25 cellular contexts compared by ENCODE assay signal in genomic region chr11:87819141-87819540, GRCh38.
DNase-seq lines count a peak whose midpoint lies in the region; ATAC-seq and TF ChIP-seq lines count a peak whose summit lies in the region.
"Had no signal": no experiment of that assay in that cellular context is flagged by ENCODE, and none has a peak within 500 bp of the region (broad histone marks: within the 10 kb centered on the region; RNA-seq: fewer than 3 reads in every experiment).

No MANE protein-coding gene starts in this region.

- no peak overlapping the region for H3K4me3 Mint-ChIP-seq in MCF 10A (ENCODE audit: unreplicated experiment)
- H3K4me3 Mint-ChIP-seq: effector memory CD8-positive, alpha-beta T cell; T-cell had no signal

- intact Hi-C loops in MCF 10A (cut with micrococcal nuclease) (no loop called here), mammary epithelial cell (cut with micrococcal nuclease) (no loop called here), mucosa of descending colon (cut with DNase I, micrococcal nuclease) (no loop called here), left lung (cut with DNase I) (no loop called here)

- TF ChIP-seq CTCF in MCF 10A (IDR thresholded peaks at IDR 0.05; ENCODE audit: unreplicated experiment) (no peak), mammary epithelial cell (conservative IDR thresholded peaks at IDR 0.05 in 1 of 2, IDR thresholded peaks at IDR 0.05 in 1 of 2; ENCODE audit: extremely low read depth in 1 of 2, insufficient read depth in 1 of 2, low read depth in 1 of 2, low read length in 2 of 2) (no peak), mucosa of descending colon (IDR thresholded peaks at IDR 0.05) (no peak), left lung (IDR thresholded peaks at IDR 0.05) (no peak)

- H3K27me3 ChIP-seq in mammary epithelial cell (ENCODE audit: insufficient read depth, low read length) (no peaks in the 10 kb centered on the region), left lung (no peaks in the 10 kb centered on the region)
- H3K27me3 ChIP-seq: MG63, neutrophil, spleen, vagina had no signal

- POLR2A ChIA-PET in MCF 10A (lab: Yijun Ruan, JAX), result no interaction called here

- no peaks in the 10 kb centered on the region for H3K79me2 ChIP-seq in mammary epithelial cell (ENCODE audit: insufficient read depth, low read length)

- no peaks in the 10 kb centered on the region for H3K36me3 Mint-ChIP-seq in MCF 10A (ENCODE audit: insufficient read depth, unreplicated experiment)
- H3K36me3 Mint-ChIP-seq: T-cell had no signal

- ATAC-seq in mucosa of descending colon (no peak), left lung (no peak)
- ATAC-seq: effector memory CD8-positive, alpha-beta T cell; Right ventricle myocardium inferior; T-cell had no signal

- no peaks in the 10 kb centered on the region for H3K9me3 Mint-ChIP-seq in MCF 10A (ENCODE audit: unreplicated experiment)
- H3K9me3 Mint-ChIP-seq: effector memory CD8-positive, alpha-beta T cell had no signal

- H3K36me3 ChIP-seq in mammary epithelial cell (ENCODE audit: insufficient read depth, low read length), result no peaks in the 10 kb centered on the region
- no peaks in the 10 kb centered on the region for H3K36me3 ChIP-seq in mucosa of descending colon (ENCODE audit: low read depth)
- no peaks in the 10 kb centered on the region for H3K36me3 ChIP-seq in left lung
- H3K36me3 ChIP-seq: left ventricle myocardium inferior, MG63, neutrophil, spleen, vagina had no signal

- H3K27me3 Mint-ChIP-seq in MCF 10A (ENCODE audit: insufficient read depth, unreplicated experiment), result no peaks in the 10 kb centered on the region
- H3K27me3 Mint-ChIP-seq: effector memory CD8-positive, alpha-beta T cell; T-cell had no signal

- H3K9me3 ChIP-seq in mammary epithelial cell (replicated peaks; ENCODE audit: insufficient read depth, low read length) (no peaks in the 10 kb centered on the region), mucosa of descending colon (no peaks in the 10 kb centered on the region), left lung (no peaks in the 10 kb centered on the region)
- H3K9me3 ChIP-seq: left ventricle myocardium inferior, MG63, neutrophil, spleen, vagina had no signal

- DNase-seq in MCF 10A (ENCODE audit: unreplicated experiment), result peak; percentile 1
- no peak for DNase-seq in mammary epithelial cell
- peak; percentile 48 for DNase-seq in NCI-H1694 treated with DMSO at 0.1 percent for 48 hours (lab: John Stamatoyannopoulos, UW)
- peak; percentile 77 for DNase-seq in superior temporal gyrus (ENCODE audit: extremely low spot score)
- DNase-seq in OCI-M2 (lab: John Stamatoyannopoulos, UW; ENCODE audit: unreplicated experiment), result no peak
- DNase-seq in mucosa of descending colon, result no peak
- DNase-seq in left lung, result no peak
- DNase-seq: activated CD4-positive, alpha-beta T cell treated with anti-CD3 and anti-CD28 coated beads, Interleukin-2, amount 50 U/mL, for 48 hours; activated gamma-delta T cell treated with Interleukin-2 at 50 U/mL for 16 hours; activated T-cell treated with anti-CD3 and anti-CD28 coated beads for 4 hours; effector memory CD8-positive, alpha-beta T cell; GF-D8; IMR-90; left ventricle myocardium inferior; MG63; NCI-H146; NCI-H446; spleen; stimulated activated CD8-positive, alpha-beta memory T cell treated with anti-CD3 and anti-CD28 coated beads, Interleukin-4, amount 100 ng/mL, for 48 hours; T-cell had no signal

- BruUV-seq in MCF 10A (replicated peaks; lab: Mats Ljungman, UMichigan) (no TSS peak), mammary epithelial cell (replicated peaks; lab: Mats Ljungman, UMichigan) (no TSS peak)

- no peak overlapping the region for H3K9ac ChIP-seq in mammary epithelial cell (ENCODE audit: insufficient read depth, low read length)

- H3K4me2 ChIP-seq in mammary epithelial cell (ENCODE audit: insufficient read depth, low read depth, low read length), result no peak overlapping the region

- WGBS in mammary epithelial cell (ENCODE audit: low coverage, missing lambda C conversion rate), result 7% methylated on average over 1 of the region's 1 CpG

- H3K4me3 ChIP-seq in mammary epithelial cell (replicated peaks in 1 of 3; ENCODE audit: insufficient read depth in 1 of 3, low read depth in 2 of 3, low read length in 3 of 3) (no peak overlapping the region), mucosa of descending colon (no peak overlapping the region), left lung (no peak overlapping the region)
- H3K4me3 ChIP-seq: left ventricle myocardium inferior, MG63, spleen, vagina had no signal

- H3K4me1 ChIP-seq in mammary epithelial cell (ENCODE audit: insufficient read depth, low read length), result no peaks in the 10 kb centered on the region
- H3K4me1 ChIP-seq in mucosa of descending colon (ENCODE audit: low read depth), result no peaks in the 10 kb centered on the region
- no peaks in the 10 kb centered on the region for H3K4me1 ChIP-seq in left lung
- H3K4me1 ChIP-seq: left ventricle myocardium inferior, spleen, vagina had no signal

- in situ Hi-C loops in mammary epithelial cell (cut with MboI; ENCODE audit: low sequenced_read_pairs in 2 of 2), result no loop called here

- no peaks in the 10 kb centered on the region for H4K20me1 ChIP-seq in mammary epithelial cell (ENCODE audit: insufficient read depth, low read length)

- H3K27ac ChIP-seq in mammary epithelial cell (ENCODE audit: insufficient read depth, low read depth, low read length), result no peak overlapping the region
- H3K27ac ChIP-seq in cingulate gyrus (ENCODE audit: low read depth, low read length), result peak overlapping the region; percentile 39
- H3K27ac ChIP-seq in left lung, result no peak overlapping the region
- H3K27ac ChIP-seq: C4-2B, left ventricle myocardium inferior, neutrophil, spleen, vagina had no signal

- CTCF ChIA-PET in MCF 10A (lab: Yijun Ruan, JAX) (interaction anchor here (0.6 to 1.1 kb wide), 2 partner anchors 20 to 96 kb away, joined by 3 read pairs; no protein-coding TSS in a partner anchor), mammary epithelial cell (lab: Charles Lee; ENCODE audit: low non-redundant PET) (no interaction called here)

- H3K27ac Mint-ChIP-seq in MCF 10A (ENCODE audit: low read depth, unreplicated experiment), result no peak overlapping the region
- H3K27ac Mint-ChIP-seq: effector memory CD8-positive, alpha-beta T cell; T-cell had no signal

- H3K4me1 Mint-ChIP-seq in MCF 10A (ENCODE audit: insufficient read depth, unreplicated experiment), result no peaks in the 10 kb centered on the region
- H3K4me1 Mint-ChIP-seq: T-cell had no signal

- no peak overlapping the region for H2AFZ ChIP-seq in mammary epithelial cell (ENCODE audit: low read depth, low read length)

- dilution Hi-C loops in mammary epithelial cell (cut with HindIII; ENCODE audit: low sequenced_read_pairs), result no loop called here

Comparison
In these comparisons a context has a peak if more than half of its experiments do, and no peak if none do; other contexts are left out.
1. DNase-seq: peak in MCF 10A (single experiment), NCI-H1694 treated with DMSO at 0.1 percent for 48 hours (single experiment) and superior temporal gyrus (single experiment); none in mammary epithelial cell (single experiment), OCI-M2 (single experiment), mucosa of descending colon (0 of 3) and left lung (0 of 2).